ENCODE assay signal across 9 cellular contexts in the genomic region with DNA sequence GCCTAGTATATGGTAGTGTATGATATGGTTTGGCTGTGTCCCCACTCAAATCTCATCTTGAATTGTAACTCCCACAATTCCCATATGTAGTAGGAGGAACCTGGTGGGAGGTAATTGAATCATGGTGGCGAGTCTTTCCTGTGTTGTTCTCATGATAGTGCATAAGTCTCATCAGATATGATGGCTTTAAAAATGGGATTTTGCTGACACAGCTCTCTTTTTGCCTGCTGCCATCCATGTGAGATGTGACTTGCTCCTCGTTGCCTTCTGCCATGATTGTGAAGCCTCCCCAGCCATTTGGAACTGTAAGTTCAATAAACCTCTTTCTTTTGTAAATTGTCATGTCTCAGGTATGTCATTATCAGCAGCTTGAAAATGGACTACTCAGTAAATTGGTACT. TPM values are rescaled to one million over a fixed set of nuclear protein-coding genes. Genes with fewer than 3 reads are reported as not detected.
"Had no signal": no experiment of that assay in that cellular context is flagged by ENCODE, and none has a peak within 500 bp of the region (broad histone marks: within the 10 kb centered on the region; RNA-seq: fewer than 3 reads in every experiment).

No MANE protein-coding gene starts in this region.

- H2AFZ ChIP-seq: GM23338 had no signal

- H3K4me3 ChIP-seq: GM23338, HAP-1 had no signal

- H3K36me3 ChIP-seq: HAP-1 had no signal

- H3K4me2 ChIP-seq: GM23338 had no signal

- DNase-seq: H7, HFFc6, Kasumi-1, KG1 had no signal

- H3K27ac ChIP-seq: HL-60 had no signal

- H3K9me3 ChIP-seq: HAP-1 had no signal

- ATAC-seq: GM23338, HCT116 had no signal

RNA-seq across cellular contexts. Expression of gene SCN1A, which starts 9.5 kb away (rescaled TPM):
- total RNA-seq: HFFc6 had no signal
- polyA plus RNA-seq: IgD-negative memory B cell had no signal
